1 cellular context compared by ENCODE assay signal in the genomic region with DNA sequence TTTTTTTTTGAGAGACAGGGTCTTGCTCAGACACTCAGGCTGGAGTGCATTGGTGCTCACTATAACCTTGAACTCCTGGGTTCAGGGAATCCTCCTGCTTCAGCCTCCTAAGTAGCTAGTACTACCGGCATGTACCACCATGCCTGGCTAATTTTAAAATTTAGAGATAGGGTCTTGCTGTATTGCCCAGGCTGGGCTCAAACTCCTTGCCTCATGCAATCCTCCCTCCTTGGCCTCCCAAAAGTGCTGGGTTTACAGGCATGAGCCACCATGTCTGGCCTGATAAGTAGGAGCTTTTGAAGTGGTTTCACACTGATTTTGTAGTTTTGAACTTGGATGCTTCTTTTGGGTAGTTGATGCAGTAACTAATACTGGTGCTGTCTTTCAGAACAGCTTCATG.
TF ChIP-seq lines count a peak whose summit lies in the region.

No MANE protein-coding gene starts in this region.

TF ChIP-seq in HepG2, 621 proteins besides CTCF, POLR2A, EP300 and RAD21:
- TF ChIP-seq ZNF121 (CRISPR knock-in tag; IDR thresholded peaks at IDR 0.05) = peak; percentile 87; the same call in 1 of the 2 replicates
- TF ChIP-seq ZSCAN20 (CRISPR knock-in tag; IDR thresholded peaks at IDR 0.05; ENCODE audit: borderline replicate concordance) = no peak
- no peak for TF ChIP-seq AHDC1 (CRISPR knock-in tag; IDR thresholded peaks at IDR 0.05; ENCODE audit: borderline replicate concordance)
